8 cellular contexts compared by ENCODE assay signal in the genomic region with DNA sequence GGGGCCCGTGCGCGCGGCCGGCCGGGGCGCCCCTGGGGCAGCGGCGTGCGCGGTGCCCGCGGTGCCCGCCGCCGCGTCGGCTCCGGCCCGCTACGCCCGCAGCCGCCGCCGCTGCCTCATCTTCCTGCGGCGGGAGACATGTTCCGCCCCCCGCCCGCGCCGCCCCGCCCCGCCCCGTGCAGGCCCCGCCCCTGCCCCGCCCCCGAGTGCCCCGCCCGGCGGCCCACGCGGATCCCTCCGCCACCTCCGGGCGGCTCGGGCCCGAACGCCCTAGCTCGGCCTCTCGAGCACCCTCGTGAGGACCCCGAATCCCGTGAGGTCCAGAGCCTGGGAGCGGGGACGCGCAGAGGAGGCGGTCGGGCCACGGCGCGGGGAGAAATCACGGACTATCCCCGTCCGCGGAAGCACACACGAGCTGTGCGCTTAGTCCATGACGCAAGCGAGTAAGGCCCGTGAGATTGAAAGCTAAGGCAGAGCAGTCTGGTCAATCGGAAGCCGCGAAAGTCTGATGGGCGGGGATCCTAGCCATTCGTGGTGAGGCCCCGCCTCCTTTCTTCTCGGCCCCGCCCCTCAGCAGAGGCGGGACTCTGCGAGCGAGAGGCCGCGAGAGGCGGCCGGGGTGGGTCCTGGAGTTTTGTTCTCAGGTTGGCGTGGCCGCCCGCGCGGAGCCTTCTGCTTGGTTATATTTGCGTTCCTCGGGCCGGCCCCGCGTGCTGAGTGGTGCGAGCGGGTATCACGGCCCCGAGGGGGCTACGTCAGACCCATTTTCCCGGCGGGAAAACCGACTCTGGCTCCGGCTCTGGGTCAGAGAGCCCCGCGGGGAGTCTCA. TPM values are rescaled to one million over a fixed set of nuclear protein-coding genes. Genes with fewer than 3 reads are reported as not detected.
DNase-seq lines count a peak whose midpoint lies in the region; ATAC-seq and FAIRE-seq lines count a peak whose summit lies in the region.

A gene (minus strand): TSS at position 145 of the 829 bp plus-strand sequence. CDS start 2,367 bp downstream, outside the sequence.

- H3K27ac ChIP-seq in KOPT-K1 (ENCODE audit: low read depth, low read length, poor library complexity, severe bottlenecking) = peak within 1 kb of the TSS; percentile 96
- peak within 1 kb of the TSS; percentile 99 for H3K27ac ChIP-seq in muscle layer of colon (ENCODE audit: low read depth, low read length)

- peak within 1 kb of the TSS; percentile 95 to 98 for H3K4me3 Mint-ChIP-seq in activated T-cell treated with anti-CD3 and anti-CD28 coated beads, Interleukin-2, amount 50 U/mL, for 72 hours

- peaks cover 23% of the 10 kb centered on the region for H3K4me1 Mint-ChIP-seq in activated T-cell treated with anti-CD3 and anti-CD28 coated beads, Interleukin-2, amount 50 U/mL, for 72 hours (ENCODE audit: low read depth)

- H3K4me1 ChIP-seq in muscle layer of colon (ENCODE audit: insufficient read depth, low read length) = peaks cover 15% of the 10 kb centered on the region

- H3K27me3 Mint-ChIP-seq in activated T-cell treated with anti-CD3 and anti-CD28 coated beads, Interleukin-2, amount 50 U/mL, for 72 hours (ENCODE audit: low read depth) = no peaks in the 10 kb centered on the region

- H3K27me3 ChIP-seq in muscle layer of colon (ENCODE audit: control insufficient read depth in 1 of 2, insufficient read depth in 2 of 2, low read length in 2 of 2) = peaks cover 0 to 7% of the 10 kb centered on the region in 2 donors

- H3K9ac ChIP-seq in muscle layer of colon (ENCODE audit: low read length) = no peak within 1 kb of the TSS

- H3K36me3 ChIP-seq in KOPT-K1 (ENCODE audit: insufficient read depth, low read length) (peaks cover 26% of the 10 kb centered on the region), muscle layer of colon (ENCODE audit: insufficient read depth, low read length) (peaks cover 9% of the 10 kb centered on the region)

- peak within 1 kb of the TSS; percentile 81 for H3K27ac Mint-ChIP-seq in activated T-cell treated with anti-CD3 and anti-CD28 coated beads, Interleukin-2, amount 50 U/mL, for 72 hours

- no peaks in the 10 kb centered on the region for H3K9me3 Mint-ChIP-seq in activated T-cell treated with anti-CD3 and anti-CD28 coated beads, Interleukin-2, amount 50 U/mL, for 72 hours

- DNase-seq in DMS79 (lab: John Stamatoyannopoulos, UW) (peak; percentile 96), RCC 7860 (ENCODE audit: low spot score) (peak; percentile 97)
- peak; percentile 98 to 99 for DNase-seq in activated T-cell treated with anti-CD3 and anti-CD28 coated beads, Interleukin-2, amount 50 U/mL, for 72 hours
- DNase-seq in stimulated activated CD8-positive, alpha-beta memory T cell treated with anti-CD3 and anti-CD28 coated beads, Interleukin-7, amount 100 ng/mL, for 24 hours (ENCODE audit: low read depth) = peak; percentile 94

- ATAC-seq in GM21786 (IDR thresholded peaks at IDR 0.05; ENCODE audit: unreplicated experiment) (peak; percentile 62), esophagus mucosa (peak; percentile 96)
- ATAC-seq in activated T-cell treated with anti-CD3 and anti-CD28 coated beads, Interleukin-2, amount 50 U/mL, for 72 hours (replicated peaks in 1 of 2) = peak; percentile 91 to 93

- peaks cover 0 to 6% of the 10 kb centered on the region in 2 donors for H3K36me3 Mint-ChIP-seq in activated T-cell treated with anti-CD3 and anti-CD28 coated beads, Interleukin-2, amount 50 U/mL, for 72 hours (ENCODE audit: insufficient read depth in 2 of 2)

- H3K9me3 ChIP-seq in KOPT-K1 (ENCODE audit: insufficient read depth, low read length, poor library complexity, severe bottlenecking) (no peaks in the 10 kb centered on the region), muscle layer of colon (ENCODE audit: low read length) (no peaks in the 10 kb centered on the region)

- peak within 1 kb of the TSS; percentile 71 to 75 for H3K4me3 ChIP-seq in muscle layer of colon (ENCODE audit: low read depth in 1 of 2, low read length in 2 of 2)

- FAIRE-seq in RCC 7860 (lab: Jason Lieb, UNC) = peak; percentile 93

RNA-seq across cellular contexts. Expression of the gene that starts here (rescaled TPM):
- 100 to 1,000 TPM; 112 to 126 TPM for total RNA-seq in activated T-cell treated with anti-CD3 and anti-CD28 coated beads, Interleukin-2, amount 50 U/mL, for 72 hours
- total RNA-seq in esophagus mucosa = 39.5 TPM

Comparison
In these comparisons a context has a peak if more than half of its experiments do, and no peak if none do; other contexts are left out.
1. Peak in every context shown above with its lines: DNase-seq, ATAC-seq, H3K4me3 ChIP-seq and H3K27ac ChIP-seq.